ENCODE assay signal across 1 cellular context in genomic region chr15:67064607-67065530, GRCh38.
TF ChIP-seq lines count a peak whose summit lies in the region.

No MANE protein-coding gene starts in this region.

TF ChIP-seq in GM12878, 131 proteins besides CTCF, POLR2A, EP300 and RAD21 (continued from another document):
- TF ChIP-seq ZNF687 (IDR thresholded peaks at IDR 0.05) (peak; percentile 30), KDM1A (IDR thresholded peaks at IDR 0.05; ENCODE audit: borderline replicate concordance) (no peak), SPI1 (IDR thresholded peaks at IDR 0.05; ENCODE audit: borderline replicate concordance, insufficient read depth, low read depth, low read length) (peak; percentile 27; the same call in 1 of the 2 replicates), NBN (IDR thresholded peaks at IDR 0.05) (no peak), DPF2 (IDR thresholded peaks at IDR 0.05) (0 out of 2 replicates have a peak, but pooled peaks have one; percentile 9), SMAD1 (IDR thresholded peaks at IDR 0.05; ENCODE audit: low read depth, partially characterized antibody) (no peak)
